20 cellular contexts compared by ENCODE assay signal in the genomic region with DNA sequence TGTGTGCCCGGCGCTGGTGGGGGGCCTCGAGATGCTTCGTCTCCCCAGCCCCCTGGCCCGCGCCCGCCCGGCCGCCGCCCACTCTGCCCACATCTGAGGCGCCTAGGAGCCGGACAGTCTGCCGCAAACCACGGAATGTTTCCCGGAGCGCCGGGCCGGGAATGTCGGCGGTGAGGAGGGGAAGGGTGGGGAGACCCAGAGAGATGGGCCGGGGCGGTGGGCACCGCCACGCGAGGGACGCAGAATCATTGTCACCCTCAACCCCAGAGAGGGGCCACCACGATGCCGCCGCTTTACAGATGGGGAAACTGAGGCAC. TPM values are rescaled to one million over a fixed set of nuclear protein-coding genes. Genes with fewer than 3 reads are reported as not detected.
DNase-seq lines count a peak whose midpoint lies in the region; ATAC-seq and TF ChIP-seq lines count a peak whose summit lies in the region.
"Had no signal": no experiment of that assay in that cellular context is flagged by ENCODE, and none has a peak within 500 bp of the region (broad histone marks: within the 10 kb centered on the region; RNA-seq: fewer than 3 reads in every experiment).

No MANE protein-coding gene starts in this region.

- intact Hi-C loops in HCT116 (cut with micrococcal nuclease), result no loop called here
- intact Hi-C loops in sigmoid colon (cut with DNase I), result loop anchor here (10.0 kb wide), 1 partner anchor 294 kb away; no protein-coding TSS in a partner anchor

- no peaks in the 10 kb centered on the region for H3K36me3 Mint-ChIP-seq in natural killer cell treated with Interleukin-12 subunit alpha and Interleukin-12 subunit beta and Interleukin-15 and Interleukin-18, amount 100 ng/mL, for 72 hours

- no peak for TF ChIP-seq RAD21 in HCT116 (IDR thresholded peaks at IDR 0.05; ENCODE audit: low read depth)

- 62 to 64% methylated on average over 29 of the region's 29 CpGs for WGBS in sigmoid colon, 2 donors

- RAD21 ChIA-PET in HCT116 (lab: Charles Lee; ENCODE audit: low non-redundant PET in 1 of 2, low total read pairs in 2 of 2, uncharacterized antibody in 2 of 2, unreplicated experiment in 2 of 2), result no interaction called here

- no peaks in the 10 kb centered on the region for H3K36me3 ChIP-seq in HCT116 (ENCODE audit: control insufficient read depth in 1 of 2, insufficient read depth in 2 of 2, low read length in 2 of 2)
- no peaks in the 10 kb centered on the region for H3K36me3 ChIP-seq in sigmoid colon
- H3K36me3 ChIP-seq: BLaER1 treated with 17β-estradiol and CSF1 and Interleukin-3, amounts not matched to agents 10 nM and 100 nM had no signal

- H3K27ac ChIP-seq in HCT116 (ENCODE audit: low read depth, low read length) (no peak overlapping the region), sigmoid colon (no peak overlapping the region)
- H3K27ac ChIP-seq: A549; BLaER1 treated with 17β-estradiol and CSF1 and Interleukin-3, amounts not matched to agents 10 nM and 100 nM had no signal

- H3K9me3 Mint-ChIP-seq in natural killer cell treated with Interleukin-12 subunit alpha and Interleukin-12 subunit beta and Interleukin-15 and Interleukin-18, amount 100 ng/mL, for 72 hours, result no peaks in the 10 kb centered on the region
- H3K9me3 Mint-ChIP-seq: CD4-positive, alpha-beta T cell had no signal

- POLR2A ChIA-PET in HCT116 (lab: Charles Lee), result no interaction called here

- no peaks in the 10 kb centered on the region for H3K9me2 ChIP-seq in HCT116 (ENCODE audit: insufficient read depth)

- no peak for DNase-seq in HCT116 (ENCODE audit: low read depth, low spot score)
- peak; percentile 28 for DNase-seq in RPMI7951 (ENCODE audit: low read depth)
- peak; percentile 87 for DNase-seq in astrocyte of the hippocampus (ENCODE audit: low read depth, low spot score)
- peak; percentile 53 for DNase-seq in sigmoid colon
- no peak for DNase-seq in natural killer cell treated with Interleukin-12 subunit alpha and Interleukin-12 subunit beta and Interleukin-15 and Interleukin-18, amount 100 ng/mL, for 72 hours (ENCODE audit: low spot score)
- DNase-seq: AML-193; CD4-positive, alpha-beta T cell; KG1; MM.1S; NCI-H1694; NCI-H2029 treated with DMSO at 0.1 percent for 48 hours; NCI-H446 treated with DMSO at 0.1 percent for 48 hours; NCI-H526; NCI-H82; NK-92 treated with Interleukin-12 subunit alpha and Interleukin-12 subunit beta, amount 100 ng/mL, for 24 hours; T-helper 1 cell had no signal

- no peak overlapping the region for H3K27ac Mint-ChIP-seq in natural killer cell treated with Interleukin-12 subunit alpha and Interleukin-12 subunit beta and Interleukin-15 and Interleukin-18, amount 100 ng/mL, for 72 hours
- H3K27ac Mint-ChIP-seq: CD4-positive, alpha-beta T cell had no signal

- no peaks in the 10 kb centered on the region for H4K20me1 ChIP-seq in HCT116 (ENCODE audit: insufficient read depth)

- H2AFZ ChIP-seq in HCT116 (ENCODE audit: low read depth, low read length, poor library complexity, severe bottlenecking), result no peak overlapping the region

- H3K4me3 ChIP-seq in HCT116 (replicated peaks in 1 of 2; ENCODE audit: low read depth in 1 of 2, low read length in 2 of 2) (no peak overlapping the region), sigmoid colon (no peak overlapping the region)
- H3K4me3 ChIP-seq: A549; BLaER1 treated with 17β-estradiol and CSF1 and Interleukin-3, amounts not matched to agents 10 nM and 100 nM had no signal

- H3K4me1 Mint-ChIP-seq in natural killer cell treated with Interleukin-12 subunit alpha and Interleukin-12 subunit beta and Interleukin-15 and Interleukin-18, amount 100 ng/mL, for 72 hours (ENCODE audit: low read depth in 2 of 2), result no peaks in the 10 kb centered on the region

- H3K79me2 ChIP-seq in HCT116 (ENCODE audit: insufficient read depth, low read length), result no peaks in the 10 kb centered on the region

- ATAC-seq in HCT116 (no peak), GM19328 (IDR thresholded peaks at IDR 0.05; ENCODE audit: unreplicated experiment) (no peak), GM19455 (IDR thresholded peaks at IDR 0.05; ENCODE audit: unreplicated experiment) (no peak)
- no peak for ATAC-seq in natural killer cell treated with Interleukin-12 subunit alpha and Interleukin-12 subunit beta and Interleukin-15 and Interleukin-18, amount 100 ng/mL, for 72 hours
- ATAC-seq: A549 had no signal

- peaks cover 16 to 22% of the 10 kb centered on the region in 2 donors for H3K27me3 Mint-ChIP-seq in natural killer cell treated with Interleukin-12 subunit alpha and Interleukin-12 subunit beta and Interleukin-15 and Interleukin-18, amount 100 ng/mL, for 72 hours

- no peak for TF ChIP-seq CTCF in HCT116 (IDR thresholded peaks at IDR 0.05 in 2 of 3, conservative IDR thresholded peaks at IDR 0.05 in 1 of 3; ENCODE audit: borderline replicate concordance in 1 of 3, insufficient read depth in 1 of 3, low read depth in 2 of 3, low read length in 2 of 3)
- TF ChIP-seq CTCF in sigmoid colon (IDR thresholded peaks at IDR 0.05), result no peak

- H3K4me3 Mint-ChIP-seq in natural killer cell treated with Interleukin-12 subunit alpha and Interleukin-12 subunit beta and Interleukin-15 and Interleukin-18, amount 100 ng/mL, for 72 hours, result no peak overlapping the region
- H3K4me3 Mint-ChIP-seq: CD4-positive, alpha-beta T cell had no signal

- TF ChIP-seq EP300 in sigmoid colon (IDR thresholded peaks at IDR 0.05), result no peak

- H3K27me3 ChIP-seq in HCT116 (ENCODE audit: insufficient read depth, low read length), result peaks cover 13% of the 10 kb centered on the region; the same call in 1 of the 2 replicates
- H3K27me3 ChIP-seq in sigmoid colon, result peaks cover 0 to 54% (median 23%) of the 10 kb centered on the region in 3 donors

- H3K9me3 ChIP-seq in HCT116 (ENCODE audit: control insufficient read depth in 1 of 2, insufficient read depth in 1 of 2, low read depth in 1 of 2, low read length in 2 of 2), result no peaks in the 10 kb centered on the region
- no peaks in the 10 kb centered on the region for H3K9me3 ChIP-seq in sigmoid colon
- H3K9me3 ChIP-seq: A549; BLaER1 treated with 17β-estradiol and CSF1 and Interleukin-3, amounts not matched to agents 10 nM and 100 nM had no signal

- no peak for TF ChIP-seq POLR2A in HCT116 (IDR thresholded peaks at IDR 0.05; ENCODE audit: borderline replicate concordance, extremely low read depth, insufficient read depth, insufficient read length)
- no peak for TF ChIP-seq POLR2A in sigmoid colon (IDR thresholded peaks at IDR 0.05)

- BruUV-seq in HCT116 (replicated peaks; lab: Mats Ljungman, UMichigan), result no TSS peak

- CTCF ChIA-PET in HCT116 (lab: Charles Lee), result no interaction called here

- no peak overlapping the region for H3K9ac ChIP-seq in HCT116 (ENCODE audit: low read length)
- H3K9ac ChIP-seq: BLaER1 treated with 17β-estradiol and CSF1 and Interleukin-3, amounts not matched to agents 10 nM and 100 nM had no signal

- H3K4me1 ChIP-seq in HCT116 (ENCODE audit: control insufficient read depth in 1 of 2, insufficient read depth in 2 of 2, low read length in 2 of 2) (peaks cover 5 to 17% of the 10 kb centered on the region in 2 experiments; a peak in 3 of 4 replicates), sigmoid colon (no peaks in the 10 kb centered on the region)
- H3K4me1 ChIP-seq: A549 had no signal

- peak overlapping the region; percentile 14; the same call in 1 of the 2 replicates for H3K4me2 ChIP-seq in HCT116 (ENCODE audit: low read length)
- H3K4me2 ChIP-seq: A549; BLaER1 treated with 17β-estradiol and CSF1 and Interleukin-3, amounts not matched to agents 10 nM and 100 nM had no signal

TF ChIP-seq in HCT116, 20 proteins besides CTCF, POLR2A, EP300 and RAD21:
- TF ChIP-seq EZH2 (IDR thresholded peaks at IDR 0.05), result no peak
- TF ChIP-seq SRF (IDR thresholded peaks at IDR 0.05; ENCODE audit: low read depth), result no peak
- TF ChIP-seq SIN3A (IDR thresholded peaks at IDR 0.05; ENCODE audit: low read depth), result no peak
- TF ChIP-seq POLR2AphosphoS5 (IDR thresholded peaks at IDR 0.05; ENCODE audit: low read depth, low read length), result no peak
- no peak for TF ChIP-seq YY1 (IDR thresholded peaks at IDR 0.05; ENCODE audit: extremely low read depth, insufficient replicate concordance, low read depth, low read length)
- TF ChIP-seq, protein P1, sequence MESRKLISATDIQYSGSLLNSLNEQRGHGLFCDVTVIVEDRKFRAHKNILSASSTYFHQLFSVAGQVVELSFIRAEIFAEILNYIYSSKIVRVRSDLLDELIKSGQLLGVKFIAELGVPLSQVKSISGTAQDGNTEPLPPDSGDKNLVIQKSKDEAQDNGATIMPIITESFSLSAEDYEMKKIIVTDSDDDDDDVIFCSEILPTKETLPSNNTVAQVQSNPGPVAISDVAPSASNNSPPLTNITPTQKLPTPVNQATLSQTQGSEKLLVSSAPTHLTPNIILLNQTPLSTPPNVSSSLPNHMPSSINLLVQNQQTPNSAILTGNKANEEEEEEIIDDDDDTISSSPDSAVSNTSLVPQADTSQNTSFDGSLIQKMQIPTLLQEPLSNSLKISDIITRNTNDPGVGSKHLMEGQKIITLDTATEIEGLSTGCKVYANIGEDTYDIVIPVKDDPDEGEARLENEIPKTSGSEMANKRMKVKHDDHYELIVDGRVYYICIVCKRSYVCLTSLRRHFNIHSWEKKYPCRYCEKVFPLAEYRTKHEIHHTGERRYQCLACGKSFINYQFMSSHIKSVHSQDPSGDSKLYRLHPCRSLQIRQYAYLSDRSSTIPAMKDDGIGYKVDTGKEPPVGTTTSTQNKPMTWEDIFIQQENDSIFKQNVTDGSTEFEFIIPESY (IDR thresholded peaks at IDR 0.05; ENCODE audit: extremely low read depth, insufficient replicate concordance, low read length), result no peak
- no peak for TF ChIP-seq ELF1 (IDR thresholded peaks at IDR 0.05; ENCODE audit: borderline replicate concordance, low read depth)
- no peak for TF ChIP-seq EZH2phosphoT487 (IDR thresholded peaks at IDR 0.05; ENCODE audit: borderline replicate concordance)
- TF ChIP-seq, protein P2, sequence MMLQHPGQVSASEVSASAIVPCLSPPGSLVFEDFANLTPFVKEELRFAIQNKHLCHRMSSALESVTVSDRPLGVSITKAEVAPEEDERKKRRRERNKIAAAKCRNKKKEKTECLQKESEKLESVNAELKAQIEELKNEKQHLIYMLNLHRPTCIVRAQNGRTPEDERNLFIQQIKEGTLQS (IDR thresholded peaks at IDR 0.05), result no peak

RNA-seq across cellular contexts. Expression of gene NFIC, which starts 46.1 kb away (rescaled TPM):
- total RNA-seq in HCT116 (2021; ENCODE audit: unreplicated experiment) (116 TPM), sigmoid colon (100 to 1,000 TPM in 1 of 4 donors, 10 to 100 TPM in 3; 63.2 to 114 (median 74.2) TPM)
- 42.8 and 55.4 TPM in 2 replicates for polyA plus RNA-seq in HCT116 (2012)
- total RNA-seq in RPMI7951 (2014; rRNA removed; shearing (Covaris generic)), result 20.9 and 21.2 TPM in 2 replicates
- 10 to 100 TPM in 2 of 3 donors, 1 to 10 TPM in 1; 9.0 to 45.7 (median 10.2) TPM for polyA plus RNA-seq in sigmoid colon
- total RNA-seq in natural killer cell treated with Interleukin-12 subunit alpha and Interleukin-12 subunit beta and Interleukin-15 and Interleukin-18, amount 100 ng/mL, for 72 hours, result 10 to 100 TPM; 21.4 to 41.7 TPM

Comparison
In these comparisons a context has a peak if more than half of its experiments do, and no peak if none do; other contexts are left out.
1. DNase-seq: peak in RPMI7951 (single experiment), astrocyte of the hippocampus (single experiment) and sigmoid colon (single experiment); none in HCT116 (single experiment) and natural killer cell treated with Interleukin-12 subunit alpha and Interleukin-12 subunit beta and Interleukin-15 and Interleukin-18, amount 100 ng/mL, for 72 hours (single experiment).